ENCODE assay signal across 23 cellular contexts in genomic region chr4:166049036-166049435, GRCh38.
A peak's percentile ranks its signal among the peaks of the same experiment; 100 is the strongest.
DNase-seq lines count a peak whose midpoint lies in the region; ATAC-seq and TF ChIP-seq lines count a peak whose summit lies in the region.
"Had no signal": no experiment of that assay in that cellular context is flagged by ENCODE, and none has a peak within 500 bp of the region (broad histone marks: within the 10 kb centered on the region; RNA-seq: fewer than 3 reads in every experiment).

No MANE protein-coding gene starts in this region.

- peak; percentile 25 for DNase-seq in OCI-M1 (lab: John Stamatoyannopoulos, UW)
- peak; percentile 59 for DNase-seq in retinal pigment epithelial cell (ENCODE audit: low read depth)
- no peak for DNase-seq in NCI-H2029 (lab: John Stamatoyannopoulos, UW)
- DNase-seq: 8988T; ACHN; AML-193; BE2C; CD4-positive, alpha-beta T cell; CD8-positive, alpha-beta memory T cell; DMS 273 treated with DMSO at 0.1 percent for 48 hours; DMS79; EL; GDM1; GM23248; H7; HCEC 1CT had no signal

- no peak for TF ChIP-seq CTCF in retinal pigment epithelial cell (conservative IDR thresholded peaks at IDR 0.05; ENCODE audit: low read depth, low read length)

- ATAC-seq in GM18867 (IDR thresholded peaks at IDR 0.05; ENCODE audit: unreplicated experiment) (peak; percentile 70), HG03280 (IDR thresholded peaks at IDR 0.05; ENCODE audit: unreplicated experiment) (peak; percentile 36), HG02763 (IDR thresholded peaks at IDR 0.05; ENCODE audit: unreplicated experiment) (no peak), HG02938 (IDR thresholded peaks at IDR 0.05; ENCODE audit: unreplicated experiment) (no peak), HG03521 (IDR thresholded peaks at IDR 0.05; ENCODE audit: unreplicated experiment) (no peak)
- ATAC-seq: A549 had no signal

- H3K4me3 ChIP-seq in retinal pigment epithelial cell (ENCODE audit: low read length): no peak overlapping the region
- H3K4me3 ChIP-seq: A549; BLaER1 treated with 17β-estradiol and CSF1 and Interleukin-3, amounts not matched to agents 10 nM and 100 nM; GM23248 had no signal

Comparison
In these comparisons a context has a peak if more than half of its experiments do, and no peak if none do; other contexts are left out.
1. ATAC-seq: peak in GM18867 (single experiment) and HG03280 (single experiment); none in HG02763 (single experiment), HG02938 (single experiment) and HG03521 (single experiment).